8 cellular contexts compared by ENCODE assay signal in genomic region chr9:97412628-97413382, GRCh38. TPM values are rescaled to one million over a fixed set of nuclear protein-coding genes. Genes with fewer than 3 reads are reported as not detected.
DNase-seq lines count a peak whose midpoint lies in the region; ATAC-seq and TF ChIP-seq lines count a peak whose summit lies in the region.

No MANE protein-coding gene starts in this region.

- peak overlapping the region; percentile 93 for H3K4me2 ChIP-seq in skeletal muscle satellite cell (ENCODE audit: low read length)

- H3K36me3 ChIP-seq in iPS-15b (ENCODE audit: control insufficient read depth, insufficient read depth, low read length) (no peaks in the 10 kb centered on the region), skeletal muscle satellite cell (ENCODE audit: insufficient read depth, low read length) (no peaks in the 10 kb centered on the region)

- peaks cover 1 to 3% of the 10 kb centered on the region in 2 donors for H3K36me3 Mint-ChIP-seq in CD14-positive monocyte

- peak overlapping the region; percentile 68 for H3K4me3 ChIP-seq in iPS-15b (ENCODE audit: low read depth, low read length)
- peak overlapping the region; percentile 85 for H3K4me3 ChIP-seq in skeletal muscle satellite cell (ENCODE audit: low read length)

- intact Hi-C loops in CD14-positive monocyte (cut with micrococcal nuclease): loop anchor here in 1 of 2 donors (5.0 kb wide), 1 partner anchor 561 kb away; the partner anchor contains the start of gene ZNF782

- ATAC-seq in GM19467 (IDR thresholded peaks at IDR 0.05; ENCODE audit: unreplicated experiment): peak; percentile 4
- no peak for ATAC-seq in GM19397 (IDR thresholded peaks at IDR 0.05; ENCODE audit: unreplicated experiment)

- no peak for TF ChIP-seq CTCF in CD14-positive monocyte (IDR thresholded peaks at IDR 0.05)

- H3K9me3 Mint-ChIP-seq in CD14-positive monocyte: no peaks in the 10 kb centered on the region

- H3K27me3 ChIP-seq in iPS-15b (ENCODE audit: control insufficient read depth, insufficient read depth, low read length): peaks cover 22% of the 10 kb centered on the region
- peaks cover 25% of the 10 kb centered on the region for H3K27me3 ChIP-seq in skeletal muscle satellite cell (ENCODE audit: control insufficient read depth, insufficient read depth, low read length)

- DNase-seq in CD14-positive monocyte (ENCODE audit: low spot score) (no peak), Kasumi-1 (lab: John Stamatoyannopoulos, UW) (peak; percentile 24 to 27), NK-92 (lab: John Stamatoyannopoulos, UW; ENCODE audit: unreplicated experiment) (no peak)

- peak overlapping the region; percentile 88 to 90 for H3K4me3 Mint-ChIP-seq in CD14-positive monocyte

- H3K9me3 ChIP-seq in iPS-15b (ENCODE audit: control insufficient read depth, insufficient read depth, low read length) (no peaks in the 10 kb centered on the region), skeletal muscle satellite cell (replicated peaks; ENCODE audit: low read length) (no peaks in the 10 kb centered on the region)

- H3K4me1 ChIP-seq in iPS-15b (ENCODE audit: control insufficient read depth, insufficient read depth, low read length): no peaks in the 10 kb centered on the region
- peaks cover 6% of the 10 kb centered on the region for H3K4me1 ChIP-seq in skeletal muscle satellite cell (ENCODE audit: control insufficient read depth, insufficient read depth, low read length)

- peak overlapping the region; percentile 41 for H3K27ac ChIP-seq in angular gyrus (ENCODE audit: low read depth, low read length)

- H3K27me3 Mint-ChIP-seq in CD14-positive monocyte (ENCODE audit: low read depth in 3 of 3): peaks cover 0 to under 1% (median 0%) of the 10 kb centered on the region in 3 donors

- H3K4me1 Mint-ChIP-seq in CD14-positive monocyte: peaks cover 53% of the 10 kb centered on the region

- no peak overlapping the region for H3K9ac ChIP-seq in iPS-15b (ENCODE audit: low read depth, low read length)
- H3K9ac ChIP-seq in skeletal muscle satellite cell (ENCODE audit: low read depth, low read length): peak overlapping the region; percentile 77

- H3K27ac Mint-ChIP-seq in CD14-positive monocyte: peak overlapping the region; percentile 25 to 94 (median 85)

RNA-seq across cellular contexts. Expression of gene TDRD7, which starts 0.9 kb away (rescaled TPM):
- 10 to 100 TPM in 1 of 2 donors, 1 to 10 TPM in 1; 8.1 to 11.1 TPM for polyA plus RNA-seq in CD14-positive monocyte
- total RNA-seq in skeletal muscle satellite cell (2012; rRNA removed): 4.6 and 5.5 TPM in 2 replicates

Comparison
In these comparisons a context has a peak if more than half of its experiments do, and no peak if none do; other contexts are left out.
1. DNase-seq: peak in Kasumi-1 (2 of 2); none in CD14-positive monocyte (single experiment) and NK-92 (single experiment).